In genomic region chr13:28540612-28541011, GRCh38 we compare ENCODE assay signal across 15 cellular contexts. TPM values are rescaled to one million over a fixed set of nuclear protein-coding genes. Genes with fewer than 3 reads are reported as not detected.
A peak's percentile ranks its signal among the peaks of the same experiment; 100 is the strongest.
DNase-seq lines count a peak whose midpoint lies in the region; ATAC-seq and TF ChIP-seq lines count a peak whose summit lies in the region.
"Had no signal": no experiment of that assay in that cellular context is flagged by ENCODE, and none has a peak within 500 bp of the region (broad histone marks: within the 10 kb centered on the region; RNA-seq: fewer than 3 reads in every experiment).

No MANE protein-coding gene starts in this region.

- CTCF ChIA-PET in WTC11 (lab: Charles Lee): no interaction called here

- H3K27me3 Mint-ChIP-seq in activated naive CD8-positive, alpha-beta T cell treated with anti-CD3 and anti-CD28 coated beads, Interleukin-2, amount 50 U/mL, for 24 hours: peaks cover 31% of the 10 kb centered on the region
- H3K27me3 Mint-ChIP-seq in activated naive CD8-positive, alpha-beta T cell treated with anti-CD3 and anti-CD28 coated beads for 36 hours: peaks cover 22% of the 10 kb centered on the region
- peaks cover 7% of the 10 kb centered on the region; the same call in 1 of the 2 replicates for H3K27me3 Mint-ChIP-seq in WTC11 (ENCODE audit: low read depth)
- peaks cover 70% of the 10 kb centered on the region for H3K27me3 Mint-ChIP-seq in stimulated activated memory B cell treated with anti-CD40 and anti-IgM and Interleukin-4, amounts not matched to agents 10 μg/mL and 1 μg/mL and 100 μg/mL, for 72 hours

- H3K27me3 ChIP-seq in H7 (ENCODE audit: control insufficient read depth, insufficient read depth, low read length): no peaks in the 10 kb centered on the region

- peak; percentile 49 for ATAC-seq in activated naive CD8-positive, alpha-beta T cell treated with anti-CD3 and anti-CD28 coated beads, Interleukin-2, amount 50 U/mL, for 24 hours
- peak; percentile 72 for ATAC-seq in WTC11
- peak; percentile 72 for ATAC-seq in stimulated activated memory B cell treated with anti-CD40 and anti-IgM and Interleukin-4, amounts not matched to agents 10 μg/mL and 1 μg/mL and 100 μg/mL, for 72 hours

- POLR2A ChIA-PET in WTC11 (lab: Charles Lee): no interaction called here

- H3K9me3 Mint-ChIP-seq in activated naive CD8-positive, alpha-beta T cell treated with anti-CD3 and anti-CD28 coated beads, Interleukin-2, amount 50 U/mL, for 24 hours: peaks cover 20% of the 10 kb centered on the region
- H3K9me3 Mint-ChIP-seq in activated naive CD8-positive, alpha-beta T cell treated with anti-CD3 and anti-CD28 coated beads for 36 hours: peaks cover 12% of the 10 kb centered on the region
- peaks cover 31% of the 10 kb centered on the region for H3K9me3 Mint-ChIP-seq in WTC11
- H3K9me3 Mint-ChIP-seq in stimulated activated memory B cell treated with anti-CD40 and anti-IgM and Interleukin-4, amounts not matched to agents 10 μg/mL and 1 μg/mL and 100 μg/mL, for 72 hours: peaks cover 25% of the 10 kb centered on the region
- H3K9me3 Mint-ChIP-seq: central memory CD8-positive, alpha-beta T cell had no signal

- no peak overlapping the region for H3K4me3 Mint-ChIP-seq in activated naive CD8-positive, alpha-beta T cell treated with anti-CD3 and anti-CD28 coated beads, Interleukin-2, amount 50 U/mL, for 24 hours
- no peak overlapping the region for H3K4me3 Mint-ChIP-seq in activated naive CD8-positive, alpha-beta T cell treated with anti-CD3 and anti-CD28 coated beads for 36 hours
- H3K4me3 Mint-ChIP-seq in WTC11: no peak overlapping the region
- no peak overlapping the region for H3K4me3 Mint-ChIP-seq in stimulated activated memory B cell treated with anti-CD40 and anti-IgM and Interleukin-4, amounts not matched to agents 10 μg/mL and 1 μg/mL and 100 μg/mL, for 72 hours
- H3K4me3 Mint-ChIP-seq: central memory CD8-positive, alpha-beta T cell had no signal

- no peaks in the 10 kb centered on the region for H3K36me3 ChIP-seq in H7 (replicated peaks; ENCODE audit: control insufficient read depth, insufficient read depth, low read length)

- no peak overlapping the region for H3K4me3 ChIP-seq in H7 (ENCODE audit: insufficient read depth, low read depth, low read length)

- peaks cover 32% of the 10 kb centered on the region for H3K4me1 Mint-ChIP-seq in activated naive CD8-positive, alpha-beta T cell treated with anti-CD3 and anti-CD28 coated beads, Interleukin-2, amount 50 U/mL, for 24 hours
- peaks cover 4% of the 10 kb centered on the region for H3K4me1 Mint-ChIP-seq in activated naive CD8-positive, alpha-beta T cell treated with anti-CD3 and anti-CD28 coated beads for 36 hours
- H3K4me1 Mint-ChIP-seq in WTC11: peaks cover 16% of the 10 kb centered on the region
- H3K4me1 Mint-ChIP-seq in stimulated activated memory B cell treated with anti-CD40 and anti-IgM and Interleukin-4, amounts not matched to agents 10 μg/mL and 1 μg/mL and 100 μg/mL, for 72 hours: peaks cover 26% of the 10 kb centered on the region
- H3K4me1 Mint-ChIP-seq: central memory CD8-positive, alpha-beta T cell had no signal

- no peak for TF ChIP-seq CTCF in WTC11 (IDR thresholded peaks at IDR 0.05)

- no peak for DNase-seq in activated naive CD8-positive, alpha-beta T cell treated with anti-CD3 and anti-CD28 coated beads, Interleukin-2, amount 50 U/mL, for 24 hours
- no peak for DNase-seq in activated naive CD8-positive, alpha-beta T cell treated with anti-CD3 and anti-CD28 coated beads for 36 hours
- peak; percentile 60 for DNase-seq in H7
- DNase-seq in WTC11 (ENCODE audit: low spot score): no peak
- no peak for DNase-seq in activated effector memory CD4-positive, alpha-beta T cell treated with anti-CD3 and anti-CD28 coated beads, Interleukin-2, amount 50 U/mL, for 16 hours
- no peak for DNase-seq in NCI-H345 treated with DMSO at 0.1 percent for 48 hours (lab: John Stamatoyannopoulos, UW; ENCODE audit: unreplicated experiment)
- DNase-seq in AML-193 (lab: John Stamatoyannopoulos, UW): no peak
- DNase-seq: activated CD4-positive, CD25-positive, alpha-beta regulatory T cell treated with anti-CD3 and anti-CD28 coated beads, Interleukin-2, amount 50 U/mL, for 72 hours; activated naive CD4-positive, alpha-beta T cell; DMS53; KG1; NCI-H1930; SW 1271 had no signal

- H3K27ac Mint-ChIP-seq in activated naive CD8-positive, alpha-beta T cell treated with anti-CD3 and anti-CD28 coated beads, Interleukin-2, amount 50 U/mL, for 24 hours: peak overlapping the region; percentile 74
- H3K27ac Mint-ChIP-seq in activated naive CD8-positive, alpha-beta T cell treated with anti-CD3 and anti-CD28 coated beads for 36 hours: no peak overlapping the region
- H3K27ac Mint-ChIP-seq in WTC11: no peak overlapping the region
- no peak overlapping the region for H3K27ac Mint-ChIP-seq in stimulated activated memory B cell treated with anti-CD40 and anti-IgM and Interleukin-4, amounts not matched to agents 10 μg/mL and 1 μg/mL and 100 μg/mL, for 72 hours

- peaks cover 6% of the 10 kb centered on the region for H3K36me3 Mint-ChIP-seq in activated naive CD8-positive, alpha-beta T cell treated with anti-CD3 and anti-CD28 coated beads, Interleukin-2, amount 50 U/mL, for 24 hours (ENCODE audit: low read depth)
- H3K36me3 Mint-ChIP-seq in activated naive CD8-positive, alpha-beta T cell treated with anti-CD3 and anti-CD28 coated beads for 36 hours: no peaks in the 10 kb centered on the region
- peaks cover 9% of the 10 kb centered on the region; the same call in 1 of the 2 replicates for H3K36me3 Mint-ChIP-seq in WTC11
- H3K36me3 Mint-ChIP-seq in stimulated activated memory B cell treated with anti-CD40 and anti-IgM and Interleukin-4, amounts not matched to agents 10 μg/mL and 1 μg/mL and 100 μg/mL, for 72 hours: peaks cover 4% of the 10 kb centered on the region

TF ChIP-seq in WTC11, 78 proteins besides CTCF, POLR2A, EP300 and RAD21:
- no peak for TF ChIP-seq ZNF219 (CRISPR knock-in tag; IDR thresholded peaks at IDR 0.05; ENCODE audit: borderline replicate concordance)
- TF ChIP-seq OVOL2 (CRISPR knock-in tag; IDR thresholded peaks at IDR 0.05; ENCODE audit: borderline replicate concordance): no peak
- no peak for TF ChIP-seq ZNF416 (CRISPR knock-in tag; IDR thresholded peaks at IDR 0.05)
- no peak for TF ChIP-seq CREB1 (CRISPR knock-in tag; IDR thresholded peaks at IDR 0.05)
- no peak for TF ChIP-seq ATF1 (CRISPR knock-in tag; IDR thresholded peaks at IDR 0.05)
- no peak for TF ChIP-seq ZMAT4 (CRISPR knock-in tag; IDR thresholded peaks at IDR 0.05)
- TF ChIP-seq ETV6 (CRISPR knock-in tag; IDR thresholded peaks at IDR 0.05): no peak
- TF ChIP-seq NFYB (CRISPR knock-in tag; conservative IDR thresholded peaks at IDR 0.05; ENCODE audit: low read depth): no peak
- no peak for TF ChIP-seq PRRX2 (CRISPR knock-in tag; IDR thresholded peaks at IDR 0.05)
- no peak for TF ChIP-seq ZNF512 (CRISPR knock-in tag; IDR thresholded peaks at IDR 0.05; ENCODE audit: borderline replicate concordance)

RNA-seq across cellular contexts. Expression of gene FLT1, which starts 45.7 kb away (rescaled TPM):
- 1 to 10 TPM; 2.5 to 3.3 TPM for total RNA-seq in activated naive CD8-positive, alpha-beta T cell treated with anti-CD3 and anti-CD28 coated beads for 36 hours
- 55.3 and 59.4 TPM in 2 replicates for total RNA-seq in H7 (2014; rRNA removed; shearing (Covaris generic))
- total RNA-seq in WTC11 (2021): 66.3 to 71.0 TPM (median 66.8 TPM) in 3 replicates

Comparison
In these comparisons a context has a peak if more than half of its experiments do, and no peak if none do; other contexts are left out.
1. RNA of gene FLT1, which starts 45.7 kb away (total RNA-seq): 66.3 to 71.0 TPM in WTC11 and 55.3 to 59.4 TPM in H7; 2.5 to 3.3 TPM in activated naive CD8-positive, alpha-beta T cell treated with anti-CD3 and anti-CD28 coated beads for 36 hours; every median in the first group is over 10 times any median in the second.
2. Peak in every context shown above with its lines, with median percentiles within 50 percentile points of each other: ATAC-seq.